ENCODE assay signal across 1 cellular context in genomic region chr6:10837997-10838793, GRCh38.
A peak's percentile ranks its signal among the peaks of the same experiment; 100 is the strongest.
TF ChIP-seq lines count a peak whose summit lies in the region.

Gene MAK, minus strand, starts transcription at chr6:10838539. Its CDS starts 7,891 bp downstream, at chr6:10830648.

TF ChIP-seq in HEK293, 187 proteins besides CTCF, POLR2A, EP300 and RAD21 (continued from another document):
- TF ChIP-seq ZNF26 (tag by site-specific recombination; IDR thresholded peaks at IDR 0.05), result no peak
- TF ChIP-seq ZSCAN16 (tag by site-specific recombination; IDR thresholded peaks at IDR 0.05), result no peak
- no peak for TF ChIP-seq ZNF423 (tag by site-specific recombination; IDR thresholded peaks at IDR 0.05)
- TF ChIP-seq ZNF501 (tag by site-specific recombination; IDR thresholded peaks at IDR 0.05), result peak; percentile 57; the same call in 1 of the 2 replicates
- no peak for TF ChIP-seq ZNF366 (tag by site-specific recombination; conservative IDR thresholded peaks at IDR 0.05)
- peak; percentile 93 for TF ChIP-seq SP2 (tag by site-specific recombination; IDR thresholded peaks at IDR 0.05)
- TF ChIP-seq ZNF140 (tag by site-specific recombination; IDR thresholded peaks at IDR 0.05), result no peak
- 0 out of 2 replicates have a peak, but pooled peaks have one; percentile 28 for TF ChIP-seq ZSCAN30 (tag by site-specific recombination; IDR thresholded peaks at IDR 0.05)
- TF ChIP-seq REPIN1 (tag by site-specific recombination; IDR thresholded peaks at IDR 0.05; ENCODE audit: low read depth), result no peak
- TF ChIP-seq ZBTB10 (tag by site-specific recombination; IDR thresholded peaks at IDR 0.05), result 0 out of 2 replicates have a peak, but pooled peaks have one; percentile 25
- no peak for TF ChIP-seq ZNF837 (tag by site-specific recombination; IDR thresholded peaks at IDR 0.05)
- TF ChIP-seq ZNF211 (tag by site-specific recombination; IDR thresholded peaks at IDR 0.05; ENCODE audit: low read depth), result no peak
- TF ChIP-seq ZNF24 (tag by site-specific recombination; IDR thresholded peaks at IDR 0.05), result no peak
- no peak for TF ChIP-seq ZNF280D (tag by site-specific recombination; IDR thresholded peaks at IDR 0.05)
- peak; percentile 73 for TF ChIP-seq PRDM10 (tag by site-specific recombination; IDR thresholded peaks at IDR 0.05)
- peak; percentile 83 for TF ChIP-seq KLF8 (tag by site-specific recombination; IDR thresholded peaks at IDR 0.05)
- no peak for TF ChIP-seq ZNF639 (tag by site-specific recombination; IDR thresholded peaks at IDR 0.05)
- peak; percentile 96 for TF ChIP-seq ZBTB48 (tag by site-specific recombination; IDR thresholded peaks at IDR 0.05)
- TF ChIP-seq, protein P1, sequence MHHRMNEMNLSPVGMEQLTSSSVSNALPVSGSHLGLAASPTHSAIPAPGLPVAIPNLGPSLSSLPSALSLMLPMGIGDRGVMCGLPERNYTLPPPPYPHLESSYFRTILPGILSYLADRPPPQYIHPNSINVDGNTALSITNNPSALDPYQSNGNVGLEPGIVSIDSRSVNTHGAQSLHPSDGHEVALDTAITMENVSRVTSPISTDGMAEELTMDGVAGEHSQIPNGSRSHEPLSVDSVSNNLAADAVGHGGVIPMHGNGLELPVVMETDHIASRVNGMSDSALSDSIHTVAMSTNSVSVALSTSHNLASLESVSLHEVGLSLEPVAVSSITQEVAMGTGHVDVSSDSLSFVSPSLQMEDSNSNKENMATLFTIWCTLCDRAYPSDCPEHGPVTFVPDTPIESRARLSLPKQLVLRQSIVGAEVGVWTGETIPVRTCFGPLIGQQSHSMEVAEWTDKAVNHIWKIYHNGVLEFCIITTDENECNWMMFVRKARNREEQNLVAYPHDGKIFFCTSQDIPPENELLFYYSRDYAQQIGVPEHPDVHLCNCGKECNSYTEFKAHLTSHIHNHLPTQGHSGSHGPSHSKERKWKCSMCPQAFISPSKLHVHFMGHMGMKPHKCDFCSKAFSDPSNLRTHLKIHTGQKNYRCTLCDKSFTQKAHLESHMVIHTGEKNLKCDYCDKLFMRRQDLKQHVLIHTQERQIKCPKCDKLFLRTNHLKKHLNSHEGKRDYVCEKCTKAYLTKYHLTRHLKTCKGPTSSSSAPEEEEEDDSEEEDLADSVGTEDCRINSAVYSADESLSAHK (tag by site-specific recombination; IDR thresholded peaks at IDR 0.05), result peak; percentile 33; the same call in 1 of the 2 replicates
- TF ChIP-seq ZNF707 (tag by site-specific recombination; IDR thresholded peaks at IDR 0.05), result no peak
- TF ChIP-seq GLIS1 (tag by site-specific recombination; IDR thresholded peaks at IDR 0.05), result peak; percentile 34
- TF ChIP-seq ZNF747 (tag by site-specific recombination; IDR thresholded peaks at IDR 0.05), result no peak
- no peak for TF ChIP-seq ZNF664 (tag by site-specific recombination; IDR thresholded peaks at IDR 0.05)
- TF ChIP-seq, protein P2, sequence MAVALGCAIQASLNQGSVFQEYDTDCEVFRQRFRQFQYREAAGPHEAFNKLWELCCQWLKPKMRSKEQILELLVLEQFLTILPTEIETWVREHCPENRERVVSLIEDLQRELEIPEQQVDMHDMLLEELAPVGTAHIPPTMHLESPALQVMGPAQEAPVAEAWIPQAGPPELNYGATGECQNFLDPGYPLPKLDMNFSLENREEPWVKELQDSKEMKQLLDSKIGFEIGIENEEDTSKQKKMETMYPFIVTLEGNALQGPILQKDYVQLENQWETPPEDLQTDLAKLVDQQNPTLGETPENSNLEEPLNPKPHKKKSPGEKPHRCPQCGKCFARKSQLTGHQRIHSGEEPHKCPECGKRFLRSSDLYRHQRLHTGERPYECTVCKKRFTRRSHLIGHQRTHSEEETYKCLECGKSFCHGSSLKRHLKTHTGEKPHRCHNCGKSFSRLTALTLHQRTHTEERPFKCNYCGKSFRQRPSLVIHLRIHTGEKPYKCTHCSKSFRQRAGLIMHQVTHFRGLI (tag by site-specific recombination; IDR thresholded peaks at IDR 0.05), result peak; percentile 72; the same call in 1 of the 2 replicates
- peak; percentile 52; the same call in 1 of the 2 replicates for TF ChIP-seq BCL11A (tag by site-specific recombination; IDR thresholded peaks at IDR 0.05; ENCODE audit: low read depth)
- no peak for TF ChIP-seq ZNF791 (tag by site-specific recombination; IDR thresholded peaks at IDR 0.05)
- no peak for TF ChIP-seq ZNF19 (tag by site-specific recombination; IDR thresholded peaks at IDR 0.05; ENCODE audit: low read depth)
- TF ChIP-seq, protein P3, sequence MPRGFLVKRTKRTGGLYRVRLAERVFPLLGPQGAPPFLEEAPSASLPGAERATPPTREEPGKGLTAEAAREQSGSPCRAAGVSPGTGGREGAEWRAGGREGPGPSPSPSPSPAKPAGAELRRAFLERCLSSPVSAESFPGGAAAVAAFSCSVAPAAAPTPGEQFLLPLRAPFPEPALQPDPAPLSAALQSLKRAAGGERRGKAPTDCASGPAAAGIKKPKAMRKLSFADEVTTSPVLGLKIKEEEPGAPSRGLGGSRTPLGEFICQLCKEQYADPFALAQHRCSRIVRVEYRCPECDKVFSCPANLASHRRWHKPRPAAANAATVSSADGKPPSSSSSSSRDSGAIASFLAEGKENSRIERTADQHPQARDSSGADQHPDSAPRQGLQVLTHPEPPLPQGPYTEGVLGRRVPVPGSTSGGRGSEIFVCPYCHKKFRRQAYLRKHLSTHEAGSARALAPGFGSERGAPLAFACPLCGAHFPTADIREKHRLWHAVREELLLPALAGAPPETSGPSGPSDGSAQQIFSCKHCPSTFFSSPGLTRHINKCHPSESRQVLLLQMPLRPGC (tag by site-specific recombination; IDR thresholded peaks at IDR 0.05), result no peak
- TF ChIP-seq ZNF654 (tag by site-specific recombination; IDR thresholded peaks at IDR 0.05; ENCODE audit: low read depth), result no peak
- TF ChIP-seq ZFHX2 (tag by site-specific recombination; conservative IDR thresholded peaks at IDR 0.05), result peak; percentile 76
- TF ChIP-seq, protein P4, sequence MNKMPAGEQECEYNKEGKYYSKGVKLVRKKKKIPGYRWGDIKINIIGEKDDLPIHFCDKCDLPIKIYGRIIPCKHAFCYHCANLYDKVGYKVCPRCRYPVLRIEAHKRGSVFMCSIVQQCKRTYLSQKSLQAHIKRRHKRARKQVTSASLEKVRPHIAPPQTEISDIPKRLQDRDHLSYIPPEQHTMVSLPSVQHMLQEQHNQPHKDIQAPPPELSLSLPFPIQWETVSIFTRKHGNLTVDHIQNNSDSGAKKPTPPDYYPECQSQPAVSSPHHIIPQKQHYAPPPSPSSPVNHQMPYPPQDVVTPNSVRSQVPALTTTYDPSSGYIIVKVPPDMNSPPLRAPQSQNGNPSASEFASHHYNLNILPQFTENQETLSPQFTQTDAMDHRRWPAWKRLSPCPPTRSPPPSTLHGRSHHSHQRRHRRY (tag by site-specific recombination; IDR thresholded peaks at IDR 0.05), result no peak
